ENCODE assay signal across 8 cellular contexts in genomic region chr9:97598461-97599288, GRCh38. TPM values are rescaled to one million over a fixed set of nuclear protein-coding genes. Genes with fewer than 3 reads are reported as not detected.
DNase-seq lines count a peak whose midpoint lies in the region; ATAC-seq and TF ChIP-seq lines count a peak whose summit lies in the region.

No MANE protein-coding gene starts in this region.

- ATAC-seq in DND-41 (ENCODE audit: insufficient read depth, low read depth) (peak; percentile 97), GM21619 (IDR thresholded peaks at IDR 0.05; ENCODE audit: unreplicated experiment) (peak; percentile 91)
- peak; percentile 79 to 85 for ATAC-seq in natural killer cell treated with Interleukin-12 subunit alpha and Interleukin-12 subunit beta and Interleukin-15 and Interleukin-18, amount 100 ng/mL, for 72 hours

- TF ChIP-seq CTCF in DND-41 (IDR thresholded peaks at IDR 0.05; ENCODE audit: borderline replicate concordance, extremely low read depth, low read length, poor library complexity, severe bottlenecking) (peak; percentile 80), esophagus muscularis mucosa (IDR thresholded peaks at IDR 0.05) (peak; percentile 81 to 87 (median 83))

- DNase-seq in DND-41 (peak; percentile 74), OCI-M1 (lab: John Stamatoyannopoulos, UW) (peak; percentile 91), activated T-cell treated with anti-CD3 and anti-CD28 coated beads for 4 hours (peak; percentile 57), esophagus muscularis mucosa (ENCODE audit: extremely low spot score) (peak; percentile 95)
- peak; percentile 88 for DNase-seq in Jurkat, Clone E6-1 (ENCODE audit: low read depth, low spot score)
- peak; percentile 70 for DNase-seq in natural killer cell treated with Interleukin-12 subunit alpha and Interleukin-12 subunit beta and Interleukin-15 and Interleukin-18, amount 100 ng/mL, for 72 hours (ENCODE audit: low spot score)
- peak; percentile 33 to 74 (median 53) for DNase-seq in stimulated activated naive CD4-positive, alpha-beta T cell (lab: John Stamatoyannopoulos, UW)

- TF ChIP-seq EP300 in esophagus muscularis mucosa (IDR thresholded peaks at IDR 0.05), result no peak

- intact Hi-C loops in esophagus muscularis mucosa (cut with DNase I), result loop anchor here (2.0 to 5.0 kb wide), 2 partner anchors 96 to 131 kb away; no protein-coding TSS in a partner anchor

- H3K27ac Mint-ChIP-seq in natural killer cell treated with Interleukin-12 subunit alpha and Interleukin-12 subunit beta and Interleukin-15 and Interleukin-18, amount 100 ng/mL, for 72 hours, result peak overlapping the region in 1 of 2 donors; percentile 68

- no peak overlapping the region for H3K4me3 Mint-ChIP-seq in natural killer cell treated with Interleukin-12 subunit alpha and Interleukin-12 subunit beta and Interleukin-15 and Interleukin-18, amount 100 ng/mL, for 72 hours

- peaks cover 6% of the 10 kb centered on the region; the same call in 1 of the 2 replicates for H3K4me1 ChIP-seq in DND-41 (ENCODE audit: insufficient read depth, low read length)
- H3K4me1 ChIP-seq in esophagus muscularis mucosa, result peaks cover 36 to 61% (median 49%) of the 10 kb centered on the region in 4 donors

- H3K36me3 Mint-ChIP-seq in natural killer cell treated with Interleukin-12 subunit alpha and Interleukin-12 subunit beta and Interleukin-15 and Interleukin-18, amount 100 ng/mL, for 72 hours, result peaks cover 14% of the 10 kb centered on the region

- no peaks in the 10 kb centered on the region for H3K9me3 Mint-ChIP-seq in natural killer cell treated with Interleukin-12 subunit alpha and Interleukin-12 subunit beta and Interleukin-15 and Interleukin-18, amount 100 ng/mL, for 72 hours

- no peak for TF ChIP-seq POLR2A in esophagus muscularis mucosa (IDR thresholded peaks at IDR 0.05; ENCODE audit: low read depth)

- peak overlapping the region; percentile 71 for H2AFZ ChIP-seq in DND-41 (ENCODE audit: low read depth, low read length)

- no peaks in the 10 kb centered on the region for H3K9me3 ChIP-seq in DND-41 (ENCODE audit: insufficient read depth, low read length, severe bottlenecking)
- H3K9me3 ChIP-seq in esophagus muscularis mucosa, result no peaks in the 10 kb centered on the region

- H3K4me3 ChIP-seq in DND-41 (ENCODE audit: low read depth in 1 of 2, low read length in 2 of 2) (no peak overlapping the region), esophagus muscularis mucosa (no peak overlapping the region)
- H3K4me3 ChIP-seq in Jurkat, Clone E6-1 (ENCODE audit: low read length), result peak overlapping the region; percentile 8; the same call in 1 of the 2 replicates

- WGBS in esophagus muscularis mucosa, result 24% methylated on average over 11 of the region's 11 CpGs

- H3K4me2 ChIP-seq in DND-41 (ENCODE audit: insufficient read depth, low read length), result 0 out of 2 replicates have a peak overlapping the region, but pooled peaks have one; percentile 26

- no peak overlapping the region for H3K9ac ChIP-seq in DND-41 (ENCODE audit: low read depth, low read length)

- no peaks in the 10 kb centered on the region for H3K79me2 ChIP-seq in DND-41 (ENCODE audit: insufficient read depth, low read length)

- no peaks in the 10 kb centered on the region for H3K27me3 Mint-ChIP-seq in natural killer cell treated with Interleukin-12 subunit alpha and Interleukin-12 subunit beta and Interleukin-15 and Interleukin-18, amount 100 ng/mL, for 72 hours

- H3K27ac ChIP-seq in DND-41 (ENCODE audit: low read length), result no peak overlapping the region
- H3K27ac ChIP-seq in esophagus muscularis mucosa (replicated peaks in 1 of 4), result peak overlapping the region; percentile 69 to 74 (median 72)

- H3K27me3 ChIP-seq in DND-41 (ENCODE audit: insufficient read depth, low read length, poor library complexity) (no peaks in the 10 kb centered on the region), esophagus muscularis mucosa (no peaks in the 10 kb centered on the region)

- H4K20me1 ChIP-seq in DND-41 (ENCODE audit: insufficient read depth, low read length), result no peaks in the 10 kb centered on the region

- H3K4me1 Mint-ChIP-seq in natural killer cell treated with Interleukin-12 subunit alpha and Interleukin-12 subunit beta and Interleukin-15 and Interleukin-18, amount 100 ng/mL, for 72 hours (ENCODE audit: low read depth in 2 of 2), result peaks cover 7 to 9% of the 10 kb centered on the region in 2 donors

- H3K36me3 ChIP-seq in DND-41 (ENCODE audit: insufficient read depth, low read length) (peaks cover 33% of the 10 kb centered on the region), esophagus muscularis mucosa (peaks cover 22 to 56% (median 50%) of the 10 kb centered on the region in 4 donors)

RNA-seq across cellular contexts. Expression of gene TSTD2, which starts 34.5 kb away (rescaled TPM):
- 18.0 TPM for polyA plus RNA-seq in Jurkat, Clone E6-1 (2012; ENCODE audit: insufficient read depth, insufficient read length)
- 10 to 100 TPM; 22.9 to 25.3 (median 23.5) TPM for total RNA-seq in esophagus muscularis mucosa
- 10 to 100 TPM; 18.8 to 25.4 TPM for total RNA-seq in natural killer cell treated with Interleukin-12 subunit alpha and Interleukin-12 subunit beta and Interleukin-15 and Interleukin-18, amount 100 ng/mL, for 72 hours

RNA-seq across cellular contexts. Expression of gene NCBP1, which starts 34.9 kb away (rescaled TPM):
- 43.2 TPM for polyA plus RNA-seq in Jurkat, Clone E6-1 (2012; ENCODE audit: insufficient read depth, insufficient read length)
- total RNA-seq in esophagus muscularis mucosa, result 10 to 100 TPM; 12.0 to 14.8 (median 14.6) TPM
- total RNA-seq in natural killer cell treated with Interleukin-12 subunit alpha and Interleukin-12 subunit beta and Interleukin-15 and Interleukin-18, amount 100 ng/mL, for 72 hours, result 10 to 100 TPM; 29.4 to 63.5 TPM
